Comparison of ENCODE assay signal across 7 cellular contexts in the genomic region with DNA sequence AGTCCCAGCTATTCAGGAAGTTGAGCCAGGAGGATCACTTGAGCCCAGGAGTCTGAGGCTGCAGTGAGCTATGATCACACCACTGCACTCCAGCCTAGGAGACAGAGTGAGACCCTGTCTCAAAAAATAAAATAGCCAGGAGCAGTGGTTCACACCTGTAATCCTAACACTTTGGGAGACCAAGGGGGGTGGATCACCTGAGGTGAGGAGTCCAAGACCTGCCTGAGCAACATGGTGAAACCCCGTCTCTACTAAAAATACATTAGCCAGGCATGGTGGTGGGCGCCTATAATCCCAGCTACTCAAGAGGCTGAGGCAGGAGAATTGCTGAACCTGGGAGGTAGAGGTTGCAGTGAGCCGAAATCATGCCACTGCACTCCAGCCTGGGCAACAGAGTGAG. TPM values are rescaled to one million over a fixed set of nuclear protein-coding genes. Genes with fewer than 3 reads are reported as not detected.
DNase-seq lines count a peak whose midpoint lies in the region; ATAC-seq and TF ChIP-seq lines count a peak whose summit lies in the region.
"Not testable (repeated sequence)": the region's sequence is repeated elsewhere in the genome, so short reads cannot be mapped to it uniquely, and the experiment has no call there.

No MANE protein-coding gene starts in this region.

- not testable (repeated sequence) for TF ChIP-seq CTCF in C4-2B (conservative IDR thresholded peaks at IDR 0.05); Panc1 (IDR thresholded peaks at IDR 0.05); right atrium auricular region (IDR thresholded peaks at IDR 0.05); right lobe of liver (IDR thresholded peaks at IDR 0.05); prostate gland (IDR thresholded peaks at IDR 0.05); stomach (IDR thresholded peaks at IDR 0.05)

- H3K4me1 ChIP-seq in Panc1 (ENCODE audit: control insufficient read depth, insufficient read depth, low read length), result peaks cover 83% of the 10 kb centered on the region
- peaks cover 0 to 70% of the 10 kb centered on the region in 2 donors for H3K4me1 ChIP-seq in right atrium auricular region
- H3K4me1 ChIP-seq in right lobe of liver, result peaks cover 0 to 70% (median 26%) of the 10 kb centered on the region in 4 donors
- peaks cover 20% of the 10 kb centered on the region for H3K4me1 ChIP-seq in prostate gland (replicated peaks)
- peaks cover 53 to 93% (median 72%) of the 10 kb centered on the region in 4 donors for H3K4me1 ChIP-seq in stomach

- H3K36me3 ChIP-seq in Panc1 (ENCODE audit: control insufficient read depth, insufficient read depth, low read length); right atrium auricular region; right lobe of liver; prostate gland; stomach: not testable (repeated sequence)

- CTCF ChIA-PET in Panc1 (lab: Charles Lee), result not testable (repeated sequence)

- intact Hi-C loops in Panc1 (cut with micrococcal nuclease; ENCODE audit: unreplicated experiment) (loop anchor here (10.0 kb wide), 1 partner anchor 198 kb away; no protein-coding TSS in a partner anchor), right lobe of liver (cut with DNase I) (loop anchor here (5.0 to 10.0 kb wide), 3 partner anchors 95 to 458 kb away; a partner anchor contains a TSS)
- intact Hi-C loops in prostate gland (cut with DNase I); stomach (cut with DNase I; ENCODE audit: low total_unique reads): not testable (repeated sequence)

- not testable (repeated sequence) for H3K4me3 ChIP-seq in Panc1 (ENCODE audit: low read depth in 2 of 2, low read length in 2 of 2); right atrium auricular region; right lobe of liver; prostate gland; stomach

- not testable (repeated sequence) for BruUV-seq in Panc1 (replicated peaks; lab: Mats Ljungman, UMichigan)

- POLR2A ChIA-PET in Panc1 (lab: Charles Lee), result interaction anchor here (0.6 kb wide), 1 partner anchor 461 kb away, joined by 4 read pairs; no protein-coding TSS in a partner anchor

- H3K27ac ChIP-seq in C4-2B, result peak overlapping the region; percentile 47
- peak overlapping the region; percentile 100 for H3K27ac ChIP-seq in Panc1 (ENCODE audit: low read length)
- H3K27ac ChIP-seq in epithelial cell of prostate, result peak overlapping the region; percentile 89
- peak overlapping the region; percentile 95 to 98 for H3K27ac ChIP-seq in right atrium auricular region
- peak overlapping the region in 2 of 3 donors; percentile 94 to 97 for H3K27ac ChIP-seq in right lobe of liver
- H3K27ac ChIP-seq in prostate gland, result peak overlapping the region; percentile 85 to 90
- H3K27ac ChIP-seq in stomach, result peak overlapping the region; percentile 15 to 97 (median 91)

- H3K9me3 ChIP-seq in Panc1 (ENCODE audit: control insufficient read depth, insufficient read depth, low read depth, low read length); right atrium auricular region; right lobe of liver; prostate gland; stomach: not testable (repeated sequence)

- WGBS in right lobe of liver (ENCODE audit: insufficient coverage, low coverage, low lambda C conversion rate, missing lambda C conversion rate), result 100% methylated on average over 1 of the region's 3 CpGs
- 96% methylated on average over 3 of the region's 3 CpGs for WGBS in prostate gland
- 94 to 98% (median 97%) methylated on average over 3 of the region's 3 CpGs for WGBS in stomach, 5 donors

- not testable (repeated sequence) for DNase-seq in Panc1 (ENCODE audit: low read depth, low spot score); epithelial cell of prostate (ENCODE audit: low read depth, low spot score); right atrium auricular region (ENCODE audit: low spot score); right lobe of liver; prostate gland (ENCODE audit: low spot score); stomach

- not testable (repeated sequence) for TF ChIP-seq EP300 in stomach (IDR thresholded peaks at IDR 0.05)

- in situ Hi-C loops in Panc1 (cut with HindIII; ENCODE audit: low pct_unique_long_range_greater_than_20kb, low sequenced_read_pairs), result loop anchor here (10.0 kb wide), 2 partner anchors 118 to 328 kb away; no protein-coding TSS in a partner anchor

- not testable (repeated sequence) for TF ChIP-seq POLR2A in right lobe of liver (IDR thresholded peaks at IDR 0.05); prostate gland (IDR thresholded peaks at IDR 0.05); stomach (IDR thresholded peaks at IDR 0.05)

- not testable (repeated sequence) for H3K27me3 ChIP-seq in Panc1 (ENCODE audit: control insufficient read depth, insufficient read depth, low read length); right atrium auricular region; right lobe of liver; prostate gland (replicated peaks; ENCODE audit: insufficient read depth); stomach

- not testable (repeated sequence) for ATAC-seq in Panc1, right lobe of liver

RNA-seq across cellular contexts. Expression of a gene that starts 56.1 kb away (rescaled TPM):
- 101 TPM for total RNA-seq in Panc1 (2021; ENCODE audit: unreplicated experiment)
- 73.5 TPM for polyA plus RNA-seq in Panc1 (2012; ENCODE audit: insufficient read length)
- 10 to 100 TPM; 70.2 to 83.5 TPM for total RNA-seq in right atrium auricular region
- 10 to 100 TPM; 33.0 to 59.2 (median 42.7) TPM for total RNA-seq in right lobe of liver
- total RNA-seq in prostate gland, result 100 to 1,000 TPM in 1 of 2 donors, 10 to 100 TPM in 1; 77.1 to 135 TPM
- total RNA-seq in stomach, result 100 to 1,000 TPM in 1 of 5 donors, 10 to 100 TPM in 4; 21.4 to 145 (median 51.9) TPM
- polyA plus RNA-seq in stomach, result 100 to 1,000 TPM in 1 of 3 donors, 10 to 100 TPM in 2; 63.4 to 102 (median 72.9) TPM

Comparison
In these comparisons a context has a peak if more than half of its experiments do, and no peak if none do; other contexts are left out.
1. H3K27ac ChIP-seq: peak in every context shown above with its lines; median percentile 100 in Panc1; 96 in right atrium auricular region; 96 in right lobe of liver; 91 in stomach; 89 in epithelial cell of prostate; 88 in prostate gland; 47 in C4-2B.